In the genomic region with DNA sequence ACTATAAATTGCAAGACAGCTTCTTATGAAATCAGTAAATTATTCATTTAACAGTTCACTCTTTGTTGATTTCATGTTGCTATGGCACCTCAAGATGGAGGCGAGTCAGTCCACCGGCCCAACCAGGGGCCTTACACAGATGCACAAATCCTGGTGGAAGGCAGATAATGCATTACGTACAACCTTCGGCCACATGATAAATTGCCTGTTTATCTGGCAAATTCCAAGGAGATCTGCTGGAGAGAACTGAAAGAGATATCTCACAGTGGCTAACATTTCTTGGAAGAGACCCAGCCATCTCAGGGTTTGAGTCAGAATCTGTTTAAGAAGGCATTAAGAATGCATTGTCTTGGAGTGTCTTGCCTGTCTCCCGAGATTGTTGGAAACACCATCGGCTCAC, we compare ENCODE assay signal across 12 cellular contexts.
DNase-seq lines count a peak whose midpoint lies in the region; ATAC-seq and TF ChIP-seq lines count a peak whose summit lies in the region.
"Had no signal": no experiment of that assay in that cellular context is flagged by ENCODE, and none has a peak within 500 bp of the region (broad histone marks: within the 10 kb centered on the region; RNA-seq: fewer than 3 reads in every experiment).

No MANE protein-coding gene starts in this region.

- H3K4me1 ChIP-seq in gastroesophageal sphincter (peaks cover 5 to 86% (median 14%) of the 10 kb centered on the region in 3 donors), skeletal muscle satellite cell (ENCODE audit: control insufficient read depth, insufficient read depth, low read length) (peaks cover 34% of the 10 kb centered on the region)

- no peaks in the 10 kb centered on the region for H3K9me3 ChIP-seq in gastroesophageal sphincter
- no peaks in the 10 kb centered on the region for H3K9me3 ChIP-seq in skeletal muscle satellite cell (replicated peaks; ENCODE audit: low read length)
- H3K9me3 ChIP-seq: psoas muscle had no signal

- H3K27ac ChIP-seq in gastroesophageal sphincter, result peak overlapping the region in 3 of 4 donors; percentile 9 to 57 (median 23)
- H3K27ac ChIP-seq: coronary artery, psoas muscle had no signal

- no peaks in the 10 kb centered on the region for H3K36me3 ChIP-seq in gastroesophageal sphincter
- H3K36me3 ChIP-seq in skeletal muscle satellite cell (ENCODE audit: insufficient read depth, low read length), result no peaks in the 10 kb centered on the region

- ATAC-seq in gastroesophageal sphincter (peak; percentile 19), GM18858 (IDR thresholded peaks at IDR 0.05; ENCODE audit: unreplicated experiment) (no peak), GM18498 (IDR thresholded peaks at IDR 0.05; ENCODE audit: unreplicated experiment) (no peak)
- ATAC-seq: psoas muscle, T-helper 17 cell had no signal

- TF ChIP-seq POLR2A in gastroesophageal sphincter (IDR thresholded peaks at IDR 0.05), result no peak

- peak overlapping the region; percentile 67 for H3K4me2 ChIP-seq in skeletal muscle satellite cell (ENCODE audit: low read length)

- DNase-seq in ELR (ENCODE audit: low read depth), result peak; percentile 98
- DNase-seq in T1000 (lab: John Stamatoyannopoulos, UW), result peak; percentile 68
- DNase-seq in activated CD8-positive, alpha-beta memory T cell treated with anti-CD3 and anti-CD28 coated beads, Interleukin-2, amount 50 U/mL, for 48 hours, result no peak
- no peak for DNase-seq in DMS 273 (lab: John Stamatoyannopoulos, UW; ENCODE audit: unreplicated experiment)
- DNase-seq: NCI-H510A, psoas muscle, T-helper 17 cell had no signal

- H3K4me3 ChIP-seq in gastroesophageal sphincter, result no peak overlapping the region
- H3K4me3 ChIP-seq in skeletal muscle satellite cell (ENCODE audit: low read length), result peak overlapping the region; percentile 41
- H3K4me3 ChIP-seq: coronary artery, psoas muscle had no signal

- no peak for TF ChIP-seq EP300 in gastroesophageal sphincter (IDR thresholded peaks at IDR 0.05)

- TF ChIP-seq CTCF in gastroesophageal sphincter (IDR thresholded peaks at IDR 0.05), result no peak

- H3K9ac ChIP-seq in skeletal muscle satellite cell (ENCODE audit: low read depth, low read length), result peak overlapping the region; percentile 55

- H3K27me3 ChIP-seq in gastroesophageal sphincter (no peaks in the 10 kb centered on the region), skeletal muscle satellite cell (ENCODE audit: control insufficient read depth, insufficient read depth, low read length) (no peaks in the 10 kb centered on the region)

- 32 to 38% methylated on average over 6 of the region's 6 CpGs for WGBS in gastroesophageal sphincter (ENCODE audit: low coverage in 1 of 2), 2 donors

Comparison
In these comparisons a context has a peak if more than half of its experiments do, and no peak if none do; other contexts are left out.
1. DNase-seq: peak in ELR (single experiment) and T1000 (single experiment); none in activated CD8-positive, alpha-beta memory T cell treated with anti-CD3 and anti-CD28 coated beads, Interleukin-2, amount 50 U/mL, for 48 hours (single experiment) and DMS 273 (single experiment).